In the genomic region with DNA sequence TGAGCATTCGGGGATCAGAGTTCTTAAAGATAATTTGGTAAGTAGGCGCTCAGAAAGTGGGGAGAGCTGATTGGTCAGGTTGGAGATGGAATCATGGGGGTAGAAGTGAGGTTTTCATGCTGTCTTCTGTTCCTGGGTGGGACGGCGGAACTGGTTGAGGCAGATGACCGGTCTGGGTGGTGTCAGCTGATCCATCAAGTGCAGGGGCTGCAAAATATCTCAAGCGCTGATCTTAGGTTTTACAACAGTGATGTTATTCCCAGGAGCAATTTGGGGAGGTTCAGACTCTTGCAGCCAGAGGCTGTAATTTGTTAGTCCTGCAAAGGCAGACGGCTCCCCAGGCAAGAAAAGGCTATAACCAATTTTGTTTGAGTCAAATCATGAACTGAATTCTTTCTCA, we compare ENCODE assay signal across 22 cellular contexts.
DNase-seq lines count a peak whose midpoint lies in the region; ATAC-seq and TF ChIP-seq lines count a peak whose summit lies in the region.
"Had no signal": no experiment of that assay in that cellular context is flagged by ENCODE, and none has a peak within 500 bp of the region (broad histone marks: within the 10 kb centered on the region; RNA-seq: fewer than 3 reads in every experiment).

No MANE protein-coding gene starts in this region.

- peak overlapping the region in 1 of 7 donors; percentile 4 for H3K27ac Mint-ChIP-seq in CD14-positive monocyte
- peak overlapping the region; percentile 64 for H3K27ac Mint-ChIP-seq in mesothelial cell of epicardium
- peak overlapping the region; percentile 35 for H3K27ac Mint-ChIP-seq in stimulated activated memory B cell treated with anti-CD40 and anti-IgM and Interleukin-4, amounts not matched to agents 10 μg/mL and 1 μg/mL and 100 μg/mL, for 72 hours
- H3K27ac Mint-ChIP-seq: CD4-positive, alpha-beta memory T cell had no signal

- no peak overlapping the region for H3K4me3 Mint-ChIP-seq in CD14-positive monocyte
- H3K4me3 Mint-ChIP-seq in mesothelial cell of epicardium, result no peak overlapping the region
- peak overlapping the region; percentile 11 for H3K4me3 Mint-ChIP-seq in stimulated activated memory B cell treated with anti-CD40 and anti-IgM and Interleukin-4, amounts not matched to agents 10 μg/mL and 1 μg/mL and 100 μg/mL, for 72 hours
- H3K4me3 Mint-ChIP-seq: CD4-positive, alpha-beta memory T cell had no signal

- H3K27ac ChIP-seq in RWPE2 (ENCODE audit: poor library complexity, severe bottlenecking), result no peak overlapping the region

- H3K9me3 Mint-ChIP-seq in CD14-positive monocyte (peaks cover 0 to 3% (median 1%) of the 10 kb centered on the region in 7 donors), mesothelial cell of epicardium (peaks cover 3% of the 10 kb centered on the region)
- peaks cover 6% of the 10 kb centered on the region for H3K9me3 Mint-ChIP-seq in stimulated activated memory B cell treated with anti-CD40 and anti-IgM and Interleukin-4, amounts not matched to agents 10 μg/mL and 1 μg/mL and 100 μg/mL, for 72 hours
- H3K9me3 Mint-ChIP-seq: CD4-positive, alpha-beta memory T cell had no signal

- H3K36me3 ChIP-seq in RWPE2 (ENCODE audit: low read depth), result no peaks in the 10 kb centered on the region

- H3K27me3 Mint-ChIP-seq in CD14-positive monocyte (ENCODE audit: low read depth in 3 of 3) (peaks cover 3 to 11% (median 9%) of the 10 kb centered on the region in 3 donors), mesothelial cell of epicardium (ENCODE audit: low read depth) (no peaks in the 10 kb centered on the region)
- H3K27me3 Mint-ChIP-seq in stimulated activated memory B cell treated with anti-CD40 and anti-IgM and Interleukin-4, amounts not matched to agents 10 μg/mL and 1 μg/mL and 100 μg/mL, for 72 hours, result peaks cover 36% of the 10 kb centered on the region

- H3K4me3 ChIP-seq in RWPE2 (ENCODE audit: severe bottlenecking), result no peak overlapping the region
- H3K4me3 ChIP-seq in foreskin fibroblast (ENCODE audit: low read depth in 1 of 2, low read length in 2 of 2), result no peak overlapping the region
- H3K4me3 ChIP-seq: K562 had no signal

- intact Hi-C loops in CD14-positive monocyte (cut with micrococcal nuclease), result no loop called here

- TF ChIP-seq CTCF in CD14-positive monocyte (IDR thresholded peaks at IDR 0.05) (no peak), RWPE2 (IDR thresholded peaks at IDR 0.05; ENCODE audit: poor library complexity, severe bottlenecking) (no peak), mesothelial cell of epicardium (IDR thresholded peaks at IDR 0.05; ENCODE audit: unreplicated experiment) (no peak), foreskin fibroblast (IDR thresholded peaks at IDR 0.05; ENCODE audit: low read depth, low read length) (no peak)

- H3K4me1 ChIP-seq in RWPE2 (ENCODE audit: insufficient read depth, poor library complexity, severe bottlenecking), result no peaks in the 10 kb centered on the region

- H3K36me3 Mint-ChIP-seq in CD14-positive monocyte, result no peaks in the 10 kb centered on the region
- H3K36me3 Mint-ChIP-seq in mesothelial cell of epicardium, result no peaks in the 10 kb centered on the region
- no peaks in the 10 kb centered on the region for H3K36me3 Mint-ChIP-seq in stimulated activated memory B cell treated with anti-CD40 and anti-IgM and Interleukin-4, amounts not matched to agents 10 μg/mL and 1 μg/mL and 100 μg/mL, for 72 hours
- H3K36me3 Mint-ChIP-seq: CD4-positive, alpha-beta memory T cell had no signal

- ATAC-seq in RWPE2 (ENCODE audit: low read depth), result no peak
- ATAC-seq in stimulated activated memory B cell treated with anti-CD40 and anti-IgM and Interleukin-4, amounts not matched to agents 10 μg/mL and 1 μg/mL and 100 μg/mL, for 72 hours, result no peak
- ATAC-seq: K562 had no signal

- no peaks in the 10 kb centered on the region for H3K27me3 ChIP-seq in RWPE2 (ENCODE audit: insufficient read depth, poor library complexity, severe bottlenecking)

- DNase-seq in CD14-positive monocyte (ENCODE audit: low spot score), result peak; percentile 19
- DNase-seq in RWPE2 (ENCODE audit: low spot score), result peak; percentile 45
- DNase-seq in mesothelial cell of epicardium (ENCODE audit: low spot score in 2 of 2, unreplicated experiment in 2 of 2), result no peak
- no peak for DNase-seq in NCI-H526 treated with DMSO at 0.1 percent for 48 hours (lab: John Stamatoyannopoulos, UW)
- DNase-seq in NCI-H345 (lab: John Stamatoyannopoulos, UW), result no peak
- no peak for DNase-seq in MV-4-11 (lab: John Stamatoyannopoulos, UW)
- no peak for DNase-seq in foreskin fibroblast
- DNase-seq: 8988T; ACHN; CD4-positive, alpha-beta memory T cell; COR-L47; GDM1; NCI-H1105 treated with DMSO at 0.1 percent for 48 hours; NCI-H146; NCI-H1930; NCI-H2107; NCI-H446 treated with DMSO at 0.1 percent for 48 hours; NCI-H526; RPMI8226; SHP77 had no signal

- no peaks in the 10 kb centered on the region for H3K9me3 ChIP-seq in RWPE2 (ENCODE audit: severe bottlenecking)

- H3K4me1 Mint-ChIP-seq in CD14-positive monocyte, result no peaks in the 10 kb centered on the region
- peaks cover 54% of the 10 kb centered on the region for H3K4me1 Mint-ChIP-seq in mesothelial cell of epicardium
- peaks cover 30% of the 10 kb centered on the region for H3K4me1 Mint-ChIP-seq in stimulated activated memory B cell treated with anti-CD40 and anti-IgM and Interleukin-4, amounts not matched to agents 10 μg/mL and 1 μg/mL and 100 μg/mL, for 72 hours
- H3K4me1 Mint-ChIP-seq: CD4-positive, alpha-beta memory T cell had no signal

Comparison
In these comparisons a context has a peak if more than half of its experiments do, and no peak if none do; other contexts are left out.
1. DNase-seq: peak in CD14-positive monocyte (single experiment) and RWPE2 (single experiment); none in mesothelial cell of epicardium (0 of 2), NCI-H526 treated with DMSO at 0.1 percent for 48 hours (single experiment), NCI-H345 (single experiment), MV-4-11 (single experiment) and foreskin fibroblast (0 of 2).